8 cellular contexts compared by ENCODE assay signal in the genomic region with DNA sequence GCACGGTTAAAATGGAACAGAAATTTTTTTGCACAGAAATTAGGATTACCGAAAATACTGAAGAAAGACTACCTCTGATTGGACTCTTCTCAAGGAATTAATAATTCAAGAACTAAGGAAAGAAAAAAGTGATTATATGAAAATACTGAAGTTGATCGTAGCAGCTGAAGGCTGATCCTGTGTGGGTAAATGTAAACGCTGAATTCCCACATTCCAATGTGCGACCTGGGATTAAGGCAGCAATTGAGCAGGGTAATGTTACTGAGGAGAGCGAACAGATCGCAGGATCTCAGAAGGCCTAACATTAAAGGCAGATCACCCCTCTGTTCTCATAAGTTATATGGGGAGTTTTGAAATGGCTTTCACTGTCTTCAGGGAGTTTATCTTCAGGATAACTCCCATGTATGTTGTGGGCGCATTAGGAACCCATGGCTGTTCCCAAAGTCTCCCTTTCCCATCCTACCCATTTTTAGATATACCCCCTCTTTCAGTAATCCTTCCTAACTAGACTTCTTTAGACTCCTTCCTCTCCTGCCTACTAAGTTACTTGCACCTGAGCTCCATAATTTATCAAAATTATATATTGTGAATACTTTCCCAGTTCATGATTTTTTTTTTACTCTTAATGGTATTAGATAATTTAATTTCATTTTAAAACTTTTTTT. TPM values are rescaled to one million over a fixed set of nuclear protein-coding genes. Genes with fewer than 3 reads are reported as not detected.
DNase-seq lines count a peak whose midpoint lies in the region; ATAC-seq and TF ChIP-seq lines count a peak whose summit lies in the region.

No MANE protein-coding gene starts in this region.

- POLR2A ChIA-PET in activated B cell treated with CpG ODN at 0.5 μM for 24 hours (lab: Charles Lee), result interaction anchor here (0.7 to 2.5 kb wide), 12 partner anchors 28 to 990 kb away, joined by 3 to 26 read pairs (median 9); partner anchors contain the start of genes ARID3B, CLK3, SEMA7A and SIN3A

- H3K4me3 ChIP-seq in iPS-20b (ENCODE audit: low read length) (peak overlapping the region; percentile 82), tibial artery (peak overlapping the region; percentile 64 to 78), aorta (ENCODE audit: low read length in 2 of 2) (peak overlapping the region in 1 of 2 donors; percentile 61)

- H3K36me3 Mint-ChIP-seq in activated T-cell treated with anti-CD3 and anti-CD28 coated beads, Interleukin-2, amount 50 U/mL, for 72 hours (ENCODE audit: insufficient read depth in 2 of 2), result peaks cover 12 to 14% of the 10 kb centered on the region in 2 donors
- peaks cover 26% of the 10 kb centered on the region for H3K36me3 Mint-ChIP-seq in activated B cell treated with CpG ODN at 0.5 μM for 24 hours (ENCODE audit: low read depth)

- CTCF ChIA-PET in activated B cell treated with CpG ODN at 0.5 μM for 24 hours (lab: Charles Lee), result interaction anchor here (0.6 to 2.9 kb wide), 3 partner anchors 78 to 83 kb away, joined by 4 to 18 read pairs (median 10); no protein-coding TSS in a partner anchor

- peaks cover 6 to 7% of the 10 kb centered on the region in 2 donors for H3K9me3 Mint-ChIP-seq in activated T-cell treated with anti-CD3 and anti-CD28 coated beads, Interleukin-2, amount 50 U/mL, for 72 hours
- H3K9me3 Mint-ChIP-seq in activated B cell treated with CpG ODN at 0.5 μM for 24 hours, result no peaks in the 10 kb centered on the region

- peak overlapping the region; percentile 79 for H3K9ac ChIP-seq in iPS-20b (ENCODE audit: low read depth, low read length)

- peaks cover 59% of the 10 kb centered on the region for H3K4me1 Mint-ChIP-seq in activated T-cell treated with anti-CD3 and anti-CD28 coated beads, Interleukin-2, amount 50 U/mL, for 72 hours (ENCODE audit: low read depth)
- peaks cover 44% of the 10 kb centered on the region for H3K4me1 Mint-ChIP-seq in activated B cell treated with CpG ODN at 0.5 μM for 24 hours

- H3K27ac Mint-ChIP-seq in activated T-cell treated with anti-CD3 and anti-CD28 coated beads, Interleukin-2, amount 50 U/mL, for 72 hours, result peak overlapping the region; percentile 92
- peak overlapping the region; percentile 91 for H3K27ac Mint-ChIP-seq in activated B cell treated with CpG ODN at 0.5 μM for 24 hours

- H3K27ac ChIP-seq in iPS-20b (ENCODE audit: low read length), result no peak overlapping the region
- peak overlapping the region; percentile 78 to 83 for H3K27ac ChIP-seq in tibial artery
- H3K27ac ChIP-seq in aorta (ENCODE audit: low read depth in 1 of 2, low read length in 2 of 2), result no peak overlapping the region

- H3K36me3 ChIP-seq in iPS-20b (ENCODE audit: insufficient read depth, low read depth, low read length), result 0 out of 2 replicates have a peak, but pooled peaks cover 9% of the 10 kb centered on the region
- H3K36me3 ChIP-seq in tibial artery, result peaks cover 0 to 23% (median 10%) of the 10 kb centered on the region in 3 donors
- no peaks in the 10 kb centered on the region for H3K36me3 ChIP-seq in aorta (ENCODE audit: control insufficient read depth in 1 of 2, insufficient read depth in 2 of 2, low read length in 1 of 2)

- no peaks in the 10 kb centered on the region for H3K27me3 Mint-ChIP-seq in activated T-cell treated with anti-CD3 and anti-CD28 coated beads, Interleukin-2, amount 50 U/mL, for 72 hours (ENCODE audit: low read depth)
- no peaks in the 10 kb centered on the region for H3K27me3 Mint-ChIP-seq in activated B cell treated with CpG ODN at 0.5 μM for 24 hours

- H3K9me3 ChIP-seq in iPS-20b (ENCODE audit: insufficient read depth, low read depth, low read length) (no peaks in the 10 kb centered on the region), tibial artery (no peaks in the 10 kb centered on the region), aorta (ENCODE audit: control insufficient read depth, low read length) (no peaks in the 10 kb centered on the region)

- 27 to 29% methylated on average over 8 of the region's 8 CpGs for WGBS in aorta, 2 donors

- H3K4me1 ChIP-seq in iPS-20b (ENCODE audit: insufficient read depth, low read length) (0 out of 2 replicates have a peak, but pooled peaks cover 9% of the 10 kb centered on the region), tibial artery (peaks cover 0 to 21% (median 8%) of the 10 kb centered on the region in 4 donors), aorta (ENCODE audit: control insufficient read depth in 1 of 2, insufficient read depth in 2 of 2, low read length in 2 of 2) (no peaks in the 10 kb centered on the region)

- no peak for ATAC-seq in activated T-cell treated with anti-CD3 and anti-CD28 coated beads, Interleukin-2, amount 50 U/mL, for 72 hours (replicated peaks in 1 of 2)
- no peak for ATAC-seq in activated B cell treated with CpG ODN at 0.5 μM for 24 hours (ENCODE audit: low read depth)
- ATAC-seq in aorta (ENCODE audit: low FRiP score), result no peak
- ATAC-seq in sciatic nerve, result no peak

- no peaks in the 10 kb centered on the region for H3K27me3 ChIP-seq in iPS-20b (ENCODE audit: insufficient read depth, low read length)
- H3K27me3 ChIP-seq in tibial artery, result no peaks in the 10 kb centered on the region
- H3K27me3 ChIP-seq in aorta (ENCODE audit: control insufficient read depth in 1 of 2, insufficient read depth in 2 of 2, low read length in 1 of 2), result no peaks in the 10 kb centered on the region

- TF ChIP-seq CTCF in activated B cell treated with CpG ODN at 0.5 μM for 24 hours (IDR thresholded peaks at IDR 0.05), result no peak
- TF ChIP-seq CTCF in tibial artery (IDR thresholded peaks at IDR 0.05), result no peak

- no peak for DNase-seq in activated T-cell treated with anti-CD3 and anti-CD28 coated beads, Interleukin-2, amount 50 U/mL, for 72 hours
- DNase-seq in activated T-cell treated with anti-CD3 and anti-CD28 coated beads, Interleukin-2, amount 50 U/mL, for 1 hour, result no peak
- DNase-seq in activated B cell treated with CpG ODN at 0.5 μM for 24 hours (no peak), tibial artery (peak in 1 of 2 donors; percentile 7), aorta (no peak), sciatic nerve (ENCODE audit: low spot score) (no peak)
- DNase-seq in NK-92 treated with Interleukin-12 subunit alpha and Interleukin-12 subunit beta, amount 100 ng/mL, for 24 hours (lab: John Stamatoyannopoulos, UW), result no peak

- H3K4me3 Mint-ChIP-seq in activated T-cell treated with anti-CD3 and anti-CD28 coated beads, Interleukin-2, amount 50 U/mL, for 72 hours, result peak overlapping the region; percentile 99
- H3K4me3 Mint-ChIP-seq in activated B cell treated with CpG ODN at 0.5 μM for 24 hours, result peak overlapping the region; percentile 93

- intact Hi-C loops in activated B cell treated with CpG ODN at 0.5 μM for 24 hours (cut with micrococcal nuclease), result loop anchor here (1.0 to 10.0 kb wide), 11 partner anchors 23 to 993 kb away; partner anchors contain the start of genes ARID3B, CLK3, EDC3 and PML
- intact Hi-C loops in tibial artery (cut with DNase I; ENCODE audit: low total_unique reads), result loop anchor here (10.0 kb wide), 1 partner anchor 173 kb away; no protein-coding TSS in a partner anchor
- intact Hi-C loops in aorta (cut with DNase I), result loop anchor here in 1 of 2 donors (5.0 kb wide), 1 partner anchor 170 kb away; no protein-coding TSS in a partner anchor
- intact Hi-C loops in sciatic nerve (cut with DNase I), result no loop called here

RNA-seq across cellular contexts. Expression of gene UBL7, which starts 1.0 kb away (rescaled TPM):
- total RNA-seq in activated T-cell treated with anti-CD3 and anti-CD28 coated beads, Interleukin-2, amount 50 U/mL, for 72 hours, result 10 to 100 TPM; 47.8 to 55.1 TPM
- 40.6 and 48.8 TPM in 2 replicates for total RNA-seq in activated B cell treated with CpG ODN at 0.5 μM for 24 hours
- total RNA-seq in aorta, result 10 to 100 TPM; 25.1 to 27.0 TPM
- 10 to 100 TPM; 28.9 to 45.3 TPM for polyA plus RNA-seq in aorta
- total RNA-seq in sciatic nerve, result 32.0 TPM

RNA-seq across cellular contexts. Expression of gene SEMA7A, which starts 28.2 kb away (rescaled TPM):
- total RNA-seq in activated T-cell treated with anti-CD3 and anti-CD28 coated beads, Interleukin-2, amount 50 U/mL, for 72 hours, result 10 to 100 TPM; 46.7 to 57.1 TPM
- total RNA-seq in activated B cell treated with CpG ODN at 0.5 μM for 24 hours (159 and 178 TPM in 2 replicates), aorta (1 to 10 TPM; 2.3 to 4.1 TPM), sciatic nerve (30.9 TPM)
- 1 to 10 TPM in 1 of 2 donors, under 1 TPM in 1; 0.54 to 1.8 TPM for polyA plus RNA-seq in aorta

Comparison
In these comparisons a context has a peak if more than half of its experiments do, and no peak if none do; other contexts are left out.
1. H3K27ac ChIP-seq: peak in tibial artery (2 of 2); none in iPS-20b (single experiment) and aorta (0 of 2).